8 cellular contexts compared by ENCODE assay signal in the genomic region with DNA sequence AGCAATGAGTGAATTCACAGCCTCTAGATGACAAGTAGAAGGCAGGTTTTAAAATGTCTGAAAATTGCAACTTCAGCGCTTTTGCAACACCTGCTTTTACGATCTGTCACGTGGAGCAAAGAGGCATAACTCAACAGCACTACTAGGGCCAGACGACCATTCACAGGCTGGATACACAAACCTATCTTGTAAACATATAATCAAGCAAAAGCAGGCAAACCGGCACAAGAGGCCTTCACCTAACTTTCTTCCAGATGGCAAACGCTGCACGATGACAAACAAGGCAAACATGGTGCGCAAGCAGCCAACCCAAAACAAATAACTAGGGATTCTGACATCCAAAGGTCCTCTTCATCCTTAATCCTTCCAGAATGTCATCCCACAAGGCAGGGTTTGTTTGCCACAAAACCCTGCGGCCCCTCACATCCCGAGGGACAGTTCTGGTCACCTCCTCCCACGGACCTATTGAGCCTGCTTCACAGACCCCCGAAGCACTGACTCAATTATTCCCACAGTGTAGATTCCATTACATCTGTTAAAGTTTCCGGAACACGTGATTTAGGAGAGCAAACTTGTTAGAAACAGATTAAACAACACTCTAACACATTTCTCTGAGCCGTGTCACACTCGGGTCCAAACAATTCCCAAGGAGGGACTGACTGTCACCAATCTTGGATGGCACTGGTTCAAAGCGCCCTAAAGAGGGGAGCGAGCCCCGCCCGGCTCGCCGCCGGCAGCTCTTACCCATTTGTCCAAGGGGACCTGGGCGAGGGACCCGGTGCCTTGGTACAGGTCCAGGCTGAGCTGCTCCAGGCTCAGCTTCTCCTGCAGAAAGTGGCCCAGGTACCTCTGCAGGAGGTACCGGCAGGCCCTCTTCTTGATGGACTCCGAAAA.
DNase-seq lines count a peak whose midpoint lies in the region; ATAC-seq and TF ChIP-seq lines count a peak whose summit lies in the region.

No MANE protein-coding gene starts in this region.

- peak; percentile 28 for ATAC-seq in GM18868 (IDR thresholded peaks at IDR 0.05; ENCODE audit: unreplicated experiment)
- peak; percentile 30 for ATAC-seq in HG03354 (IDR thresholded peaks at IDR 0.05; ENCODE audit: poor library complexity, severe bottlenecking, unreplicated experiment)

- TF ChIP-seq POLR2A in erythroblast (IDR thresholded peaks at IDR 0.05; ENCODE audit: low read length), result peak; percentile 73

- H3K4me3 ChIP-seq in muscle layer of duodenum (ENCODE audit: low read depth in 1 of 2, low read length in 2 of 2), result peak overlapping the region; percentile 90 to 98
- H3K4me3 ChIP-seq in subcutaneous abdominal adipose tissue (ENCODE audit: low read depth in 1 of 5, low read length in 5 of 5), result peak overlapping the region; percentile 91 to 97 (median 96)

- H3K27ac ChIP-seq in muscle layer of duodenum (ENCODE audit: low read length), result peak overlapping the region; percentile 94
- H3K27ac ChIP-seq in subcutaneous abdominal adipose tissue (ENCODE audit: low read depth, low read length), result peak overlapping the region; percentile 82

- in situ Hi-C loops in ACHN (cut with HindIII; ENCODE audit: low pct_ligation_motif_present, low pct_unique_long_range_greater_than_20kb, low sequenced_read_pairs), result no loop called here

- H3K9ac ChIP-seq in subcutaneous abdominal adipose tissue (ENCODE audit: low read length in 5 of 5), result peak overlapping the region; percentile 89 to 99 (median 96)

- H3K36me3 ChIP-seq in muscle layer of duodenum (ENCODE audit: control insufficient read depth in 1 of 2, insufficient read depth in 2 of 2, low read length in 2 of 2), result peaks cover 0 to 7% of the 10 kb centered on the region in 2 donors
- H3K36me3 ChIP-seq in subcutaneous abdominal adipose tissue (ENCODE audit: control insufficient read depth in 5 of 5, insufficient read depth in 5 of 5, low read length in 5 of 5), result no peaks in the 10 kb centered on the region

- no peaks in the 10 kb centered on the region for H3K9me3 ChIP-seq in muscle layer of duodenum (ENCODE audit: control insufficient read depth in 1 of 2, low read length in 2 of 2)
- no peaks in the 10 kb centered on the region for H3K9me3 ChIP-seq in subcutaneous abdominal adipose tissue (ENCODE audit: control insufficient read depth in 5 of 5, low read length in 5 of 5)

- H3K27me3 ChIP-seq in muscle layer of duodenum (ENCODE audit: low read depth, low read length) (no peaks in the 10 kb centered on the region), subcutaneous abdominal adipose tissue (ENCODE audit: control insufficient read depth in 5 of 5, insufficient read depth in 4 of 5, low read length in 5 of 5) (no peaks in the 10 kb centered on the region)

- DNase-seq in ACHN, result peak; percentile 50
- DNase-seq in NOMO-1 (lab: John Stamatoyannopoulos, UW; ENCODE audit: unreplicated experiment in 2 of 2), result peak; percentile 75 to 83
- peak; percentile 25 for DNase-seq in activated T-cell treated with anti-CD3 and anti-CD28 coated beads for 1 hour (ENCODE audit: low read depth)
- DNase-seq in erythroblast (lab: John Stamatoyannopoulos, UW), result peak; percentile 84 to 88

- H3K4me1 ChIP-seq in muscle layer of duodenum (ENCODE audit: control insufficient read depth in 1 of 2, insufficient read depth in 2 of 2, low read length in 2 of 2) (peaks cover 6 to 33% of the 10 kb centered on the region in 2 donors), subcutaneous abdominal adipose tissue (ENCODE audit: control insufficient read depth in 5 of 5, insufficient read depth in 5 of 5, low read length in 5 of 5) (peaks cover 5 to 39% (median 29%) of the 10 kb centered on the region in 5 donors)

Comparison
In these comparisons a context has a peak if more than half of its experiments do, and no peak if none do; other contexts are left out.
1. Peak in every context shown above with its lines: DNase-seq, ATAC-seq, H3K4me3 ChIP-seq and H3K27ac ChIP-seq.
2. DNase-seq: peak in every context shown above with its lines; median percentile 86 in erythroblast; 79 in NOMO-1; 50 in ACHN; 25 in activated T-cell treated with anti-CD3 and anti-CD28 coated beads for 1 hour.